Comparison of ENCODE assay signal across 3 cellular contexts in the genomic region with DNA sequence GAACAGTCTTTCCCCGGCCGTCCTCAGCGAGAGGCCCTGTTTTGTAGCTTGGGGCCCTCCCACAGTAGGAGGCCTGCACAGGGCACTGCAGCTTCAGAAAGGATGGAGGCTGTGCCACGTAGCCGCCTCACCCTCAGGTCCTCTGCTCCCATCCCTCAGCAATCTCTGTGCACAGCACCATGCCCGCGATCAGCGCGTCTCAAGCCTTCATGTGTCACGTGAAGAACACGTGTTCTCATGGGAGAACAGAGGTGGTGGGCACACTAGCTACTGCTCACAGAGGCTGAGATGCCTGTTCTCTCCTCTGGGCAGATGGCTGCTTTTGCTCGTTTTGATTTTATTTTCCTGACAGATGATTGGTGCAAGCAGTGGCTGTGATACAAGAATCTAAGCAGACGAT.
A peak's percentile ranks its signal among the peaks of the same experiment; 100 is the strongest.
TF ChIP-seq lines count a peak whose summit lies in the region.

No MANE protein-coding gene starts in this region.

TF ChIP-seq in SK-N-SH, 30 proteins besides CTCF, POLR2A, EP300 and RAD21:
- TF ChIP-seq, protein P1, sequence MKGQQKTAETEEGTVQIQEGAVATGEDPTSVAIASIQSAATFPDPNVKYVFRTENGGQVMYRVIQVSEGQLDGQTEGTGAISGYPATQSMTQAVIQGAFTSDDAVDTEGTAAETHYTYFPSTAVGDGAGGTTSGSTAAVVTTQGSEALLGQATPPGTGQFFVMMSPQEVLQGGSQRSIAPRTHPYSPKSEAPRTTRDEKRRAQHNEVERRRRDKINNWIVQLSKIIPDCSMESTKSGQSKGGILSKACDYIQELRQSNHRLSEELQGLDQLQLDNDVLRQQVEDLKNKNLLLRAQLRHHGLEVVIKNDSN (IDR thresholded peaks at IDR 0.05; ENCODE audit: borderline replicate concordance, low read depth): peak; percentile 16; the same call in 1 of the 2 replicates
- TF ChIP-seq, protein P2, sequence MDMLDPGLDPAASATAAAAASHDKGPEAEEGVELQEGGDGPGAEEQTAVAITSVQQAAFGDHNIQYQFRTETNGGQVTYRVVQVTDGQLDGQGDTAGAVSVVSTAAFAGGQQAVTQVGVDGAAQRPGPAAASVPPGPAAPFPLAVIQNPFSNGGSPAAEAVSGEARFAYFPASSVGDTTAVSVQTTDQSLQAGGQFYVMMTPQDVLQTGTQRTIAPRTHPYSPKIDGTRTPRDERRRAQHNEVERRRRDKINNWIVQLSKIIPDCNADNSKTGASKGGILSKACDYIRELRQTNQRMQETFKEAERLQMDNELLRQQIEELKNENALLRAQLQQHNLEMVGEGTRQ (IDR thresholded peaks at IDR 0.05; ENCODE audit: borderline replicate concordance, low read depth, low read length): no peak

TF ChIP-seq in SK-N-SH treated with all-trans-retinoic acid at 6 μM for 48 hours, 23 proteins besides CTCF, POLR2A, EP300 and RAD21:
- TF ChIP-seq GLIS3 (CRISPR knock-in tag; IDR thresholded peaks at IDR 0.05) (no peak), ARNTL (CRISPR knock-in tag; IDR thresholded peaks at IDR 0.05; ENCODE audit: borderline replicate concordance, low read depth) (no peak), RARB (CRISPR knock-in tag; IDR thresholded peaks at IDR 0.05) (no peak), ZFP3 (CRISPR knock-in tag; IDR thresholded peaks at IDR 0.05) (no peak), ZFP30 (CRISPR knock-in tag; IDR thresholded peaks at IDR 0.05) (no peak)

TF ChIP-seq in H1, 55 proteins besides CTCF, POLR2A, EP300 and RAD21:
- TF ChIP-seq NANOG (IDR thresholded peaks at IDR 0.05; ENCODE audit: insufficient read depth, low read depth, low read length, poor library complexity, severe bottlenecking): no peak
- no peak for TF ChIP-seq BACH1 (IDR thresholded peaks at IDR 0.05; ENCODE audit: low read length)
- TF ChIP-seq RXRA (IDR thresholded peaks at IDR 0.05; ENCODE audit: insufficient read depth, low read depth, low read length): no peak
- TF ChIP-seq SIRT6 (IDR thresholded peaks at IDR 0.05; ENCODE audit: low read length): no peak
- TF ChIP-seq, protein P3, sequence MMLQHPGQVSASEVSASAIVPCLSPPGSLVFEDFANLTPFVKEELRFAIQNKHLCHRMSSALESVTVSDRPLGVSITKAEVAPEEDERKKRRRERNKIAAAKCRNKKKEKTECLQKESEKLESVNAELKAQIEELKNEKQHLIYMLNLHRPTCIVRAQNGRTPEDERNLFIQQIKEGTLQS (IDR thresholded peaks at IDR 0.05; ENCODE audit: insufficient read depth, low read depth, low read length): no peak
- TF ChIP-seq, protein P4, sequence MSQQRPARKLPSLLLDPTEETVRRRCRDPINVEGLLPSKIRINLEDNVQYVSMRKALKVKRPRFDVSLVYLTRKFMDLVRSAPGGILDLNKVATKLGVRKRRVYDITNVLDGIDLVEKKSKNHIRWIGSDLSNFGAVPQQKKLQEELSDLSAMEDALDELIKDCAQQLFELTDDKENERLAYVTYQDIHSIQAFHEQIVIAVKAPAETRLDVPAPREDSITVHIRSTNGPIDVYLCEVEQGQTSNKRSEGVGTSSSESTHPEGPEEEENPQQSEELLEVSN (IDR thresholded peaks at IDR 0.05): no peak
TF ChIP-seq in H1: peak in this region for 0.
